Comparison of ENCODE assay signal across 14 cellular contexts in genomic region chr6:35733633-35734032, GRCh38. TPM values are rescaled to one million over a fixed set of nuclear protein-coding genes. Genes with fewer than 3 reads are reported as not detected.
DNase-seq lines count a peak whose midpoint lies in the region; ATAC-seq and TF ChIP-seq lines count a peak whose summit lies in the region.
"Had no signal": no experiment of that assay in that cellular context is flagged by ENCODE, and none has a peak within 500 bp of the region (broad histone marks: within the 10 kb centered on the region; RNA-seq: fewer than 3 reads in every experiment).

No MANE protein-coding gene starts in this region.

- no peaks in the 10 kb centered on the region for H3K27me3 Mint-ChIP-seq in activated naive CD8-positive, alpha-beta T cell
- H3K27me3 Mint-ChIP-seq in activated naive CD8-positive, alpha-beta T cell treated with anti-CD3 and anti-CD28 coated beads, Interleukin-2, amount 50 U/mL, for 24 hours: no peaks in the 10 kb centered on the region
- H3K27me3 Mint-ChIP-seq: activated T-helper 17 cell treated with anti-CD3 and anti-CD28 coated beads, Interleukin-2, amount 50 U/mL, for 72 hours had no signal

- no peaks in the 10 kb centered on the region for H3K27me3 ChIP-seq in body of pancreas
- no peaks in the 10 kb centered on the region for H3K27me3 ChIP-seq in muscle layer of colon (ENCODE audit: control insufficient read depth in 1 of 2, insufficient read depth in 2 of 2, low read length in 2 of 2)
- H3K27me3 ChIP-seq in transverse colon: no peaks in the 10 kb centered on the region
- H3K27me3 ChIP-seq: cardiac muscle cell had no signal

- ATAC-seq in activated naive CD8-positive, alpha-beta T cell treated with anti-CD3 and anti-CD28 coated beads, Interleukin-2, amount 50 U/mL, for 24 hours: no peak
- peak; percentile 64 for ATAC-seq in body of pancreas
- no peak for ATAC-seq in GM18867 (IDR thresholded peaks at IDR 0.05; ENCODE audit: unreplicated experiment)
- ATAC-seq: activated T-helper 17 cell treated with anti-CD3 and anti-CD28 coated beads, Interleukin-2, amount 50 U/mL, for 72 hours had no signal

- no peak for DNase-seq in activated naive CD8-positive, alpha-beta T cell treated with anti-CD3 and anti-CD28 coated beads, Interleukin-2, amount 50 U/mL, for 24 hours
- peak; percentile 75 to 93 (median 84) for DNase-seq in body of pancreas
- DNase-seq in transverse colon: no peak
- DNase-seq in NCI-H2196 treated with DMSO at 0.1 percent for 48 hours (lab: John Stamatoyannopoulos, UW; ENCODE audit: unreplicated experiment): no peak
- DNase-seq in hippocampal formation (lab: John Stamatoyannopoulos, UW): no peak
- DNase-seq: activated CD4-positive, CD25-positive, alpha-beta regulatory T cell treated with anti-CD3 and anti-CD28 coated beads, Interleukin-2, amount 50 U/mL, for 72 hours; erythroblast; NCI-H1436 had no signal

- no peaks in the 10 kb centered on the region for H3K9me3 Mint-ChIP-seq in activated naive CD8-positive, alpha-beta T cell (ENCODE audit: low read depth)
- H3K9me3 Mint-ChIP-seq in activated naive CD8-positive, alpha-beta T cell treated with anti-CD3 and anti-CD28 coated beads, Interleukin-2, amount 50 U/mL, for 24 hours: no peaks in the 10 kb centered on the region
- H3K9me3 Mint-ChIP-seq: activated T-helper 17 cell treated with anti-CD3 and anti-CD28 coated beads, Interleukin-2, amount 50 U/mL, for 72 hours had no signal

- H3K27ac ChIP-seq in body of pancreas (peak overlapping the region; percentile 97 to 100 (median 99)), muscle layer of colon (ENCODE audit: low read depth, low read length) (peak overlapping the region; percentile 36), transverse colon (peak overlapping the region; percentile 99 to 100 (median 100))

- no peak for TF ChIP-seq EP300 in transverse colon (IDR thresholded peaks at IDR 0.05; ENCODE audit: low read depth)

- H3K9ac ChIP-seq in muscle layer of colon (ENCODE audit: low read length): no peak overlapping the region

- H3K4me1 ChIP-seq in body of pancreas (peaks cover 85% of the 10 kb centered on the region), muscle layer of colon (ENCODE audit: insufficient read depth, low read length) (peaks cover 55% of the 10 kb centered on the region), transverse colon (peaks cover 49 to 78% (median 68%) of the 10 kb centered on the region in 4 donors)

- no peaks in the 10 kb centered on the region for H3K36me3 Mint-ChIP-seq in activated naive CD8-positive, alpha-beta T cell
- no peaks in the 10 kb centered on the region for H3K36me3 Mint-ChIP-seq in activated naive CD8-positive, alpha-beta T cell treated with anti-CD3 and anti-CD28 coated beads, Interleukin-2, amount 50 U/mL, for 24 hours (ENCODE audit: low read depth)

- H3K4me3 ChIP-seq in body of pancreas (no peak overlapping the region), muscle layer of colon (ENCODE audit: low read depth in 1 of 2, low read length in 2 of 2) (no peak overlapping the region), transverse colon (no peak overlapping the region)
- H3K4me3 ChIP-seq: cardiac muscle cell, skin epidermis had no signal

- TF ChIP-seq CTCF in body of pancreas (IDR thresholded peaks at IDR 0.05): no peak
- TF ChIP-seq CTCF in transverse colon (IDR thresholded peaks at IDR 0.05): no peak

- H3K36me3 ChIP-seq in body of pancreas (replicated peaks in 1 of 2; ENCODE audit: insufficient read depth in 1 of 2, low read depth in 2 of 2): no peaks in the 10 kb centered on the region
- H3K36me3 ChIP-seq in muscle layer of colon (ENCODE audit: insufficient read depth, low read length): no peaks in the 10 kb centered on the region
- H3K36me3 ChIP-seq in transverse colon: no peaks in the 10 kb centered on the region
- H3K36me3 ChIP-seq: cardiac muscle cell had no signal

- WGBS in body of pancreas, 2 donors: 31 to 48% methylated on average over 8 of the region's 8 CpGs
- WGBS in transverse colon (ENCODE audit: low coverage in 1 of 2), 2 donors: 82% methylated on average over 8 of the region's 8 CpGs; no CpG with 5 or more reads in 1 of the 2 donors

- no peak for TF ChIP-seq POLR2A in body of pancreas (IDR thresholded peaks at IDR 0.05)
- TF ChIP-seq POLR2A in transverse colon (IDR thresholded peaks at IDR 0.05): no peak

- intact Hi-C loops in body of pancreas (cut with DNase I) (loop anchor here (10.0 kb wide), 1 partner anchor 49 kb away; the partner anchor contains the start of gene FKBP5), transverse colon (cut with DNase I; ENCODE audit: low total_unique reads) (no loop called here)

- H3K4me1 Mint-ChIP-seq in activated naive CD8-positive, alpha-beta T cell (ENCODE audit: low read depth): peaks cover 70% of the 10 kb centered on the region
- H3K4me1 Mint-ChIP-seq in activated naive CD8-positive, alpha-beta T cell treated with anti-CD3 and anti-CD28 coated beads, Interleukin-2, amount 50 U/mL, for 24 hours: peaks cover 72% of the 10 kb centered on the region

- H3K9me3 ChIP-seq in body of pancreas (no peaks in the 10 kb centered on the region), muscle layer of colon (ENCODE audit: low read length) (no peaks in the 10 kb centered on the region), transverse colon (no peaks in the 10 kb centered on the region)

- H3K4me3 Mint-ChIP-seq in activated naive CD8-positive, alpha-beta T cell: no peak overlapping the region
- H3K4me3 Mint-ChIP-seq in activated naive CD8-positive, alpha-beta T cell treated with anti-CD3 and anti-CD28 coated beads, Interleukin-2, amount 50 U/mL, for 24 hours: no peak overlapping the region

- H3K27ac Mint-ChIP-seq in activated naive CD8-positive, alpha-beta T cell: peak overlapping the region; percentile 22
- no peak overlapping the region for H3K27ac Mint-ChIP-seq in activated naive CD8-positive, alpha-beta T cell treated with anti-CD3 and anti-CD28 coated beads, Interleukin-2, amount 50 U/mL, for 24 hours

- in situ Hi-C loops in transverse colon (cut with MboI; ENCODE audit: low pct_ligation_motif_present in 1 of 4, low pct_unique_long_range_greater_than_20kb in 1 of 4, low sequenced_read_pairs in 3 of 4): loop anchor here in 3 of 4 donors (5.0 to 25.0 kb wide), 4 partner anchors 41 to 396 kb away; partner anchors contain the start of gene PPARD (in 1 of the 3)

RNA-seq across cellular contexts. Expression of gene ARMC12, which starts 3.2 kb away (rescaled TPM):
- total RNA-seq in body of pancreas: under 1 TPM in 1 of 2 donors, not detected in 1; 0.26 TPM
- 1 to 10 TPM in 1 of 4 donors, under 1 TPM in 1, not detected in 2; 0.68 to 1.5 TPM for total RNA-seq in transverse colon

RNA-seq across cellular contexts. Expression of gene CLPSL2, which starts 42.8 kb away (rescaled TPM):
- total RNA-seq in body of pancreas (not detected), transverse colon (not detected)
- total RNA-seq: activated T-helper 17 cell treated with anti-CD3 and anti-CD28 coated beads, Interleukin-2, amount 50 U/mL, for 72 hours; cardiac muscle cell had no signal

RNA-seq across cellular contexts. Expression of gene FKBP5, which starts 44.9 kb away (rescaled TPM):
- total RNA-seq in body of pancreas (100 to 1,000 TPM; 133 to 138 TPM), transverse colon (100 to 1,000 TPM in 3 of 4 donors, 10 to 100 TPM in 1; 82.8 to 299 (median 254) TPM)

RNA-seq across cellular contexts. Expression of gene CLPSL1, which starts 47.2 kb away (rescaled TPM):
- total RNA-seq in body of pancreas: 10 to 100 TPM in 1 of 2 donors, 1 to 10 TPM in 1; 7.8 to 11.9 TPM
- not detected for total RNA-seq in transverse colon
- total RNA-seq: activated T-helper 17 cell treated with anti-CD3 and anti-CD28 coated beads, Interleukin-2, amount 50 U/mL, for 72 hours; cardiac muscle cell had no signal

Comparison
In these comparisons a context has a peak if more than half of its experiments do, and no peak if none do; other contexts are left out.
1. DNase-seq: peak in body of pancreas (4 of 4); none in activated naive CD8-positive, alpha-beta T cell treated with anti-CD3 and anti-CD28 coated beads, Interleukin-2, amount 50 U/mL, for 24 hours (single experiment), transverse colon (single experiment), NCI-H2196 treated with DMSO at 0.1 percent for 48 hours (single experiment) and hippocampal formation (0 of 2).
2. H3K27ac ChIP-seq: peak in every context shown above with its lines; median percentile 100 in transverse colon; 99 in body of pancreas; 36 in muscle layer of colon.